Comparison of ENCODE assay signal across 12 cellular contexts in the genomic region with DNA sequence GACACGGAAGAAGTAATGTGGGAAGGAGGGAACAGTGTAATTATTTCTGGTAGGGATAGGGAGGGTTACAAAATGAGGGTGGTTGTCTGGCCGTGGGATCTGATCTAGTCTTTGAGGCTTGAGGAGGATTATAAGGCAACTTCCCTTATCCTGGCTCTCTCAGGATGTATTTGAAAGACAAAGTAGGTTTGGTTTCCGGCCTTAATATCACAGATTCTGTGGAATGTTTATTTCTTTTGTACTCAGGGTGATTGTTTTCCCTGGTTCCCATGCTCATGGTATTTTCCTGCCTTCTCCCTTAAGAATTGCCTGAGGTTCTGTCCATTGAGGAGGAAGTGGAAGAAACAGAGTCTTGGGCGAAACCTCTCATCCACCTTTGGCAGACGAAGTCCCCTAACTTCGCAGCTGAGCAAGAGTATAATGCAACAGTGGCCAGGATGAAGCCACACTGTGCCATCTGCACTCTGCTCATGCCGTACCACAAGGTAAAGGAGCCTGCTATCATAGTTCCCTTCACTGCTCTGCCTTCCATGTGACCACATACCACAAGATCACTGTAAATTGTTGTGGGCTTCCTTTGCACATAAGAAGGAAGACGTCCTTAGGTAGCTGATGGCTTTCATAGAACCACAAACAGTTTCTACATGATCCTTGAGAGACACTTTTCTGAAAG.
A peak's percentile ranks its signal among the peaks of the same experiment; 100 is the strongest.
DNase-seq lines count a peak whose midpoint lies in the region; ATAC-seq and TF ChIP-seq lines count a peak whose summit lies in the region.
"Had no signal": no experiment of that assay in that cellular context is flagged by ENCODE, and none has a peak within 500 bp of the region (broad histone marks: within the 10 kb centered on the region; RNA-seq: fewer than 3 reads in every experiment).

No MANE protein-coding gene starts in this region.

- H3K9me3 ChIP-seq in CD4-positive, alpha-beta T cell (ENCODE audit: control insufficient read depth, low read length) = no peaks in the 10 kb centered on the region
- H3K9me3 ChIP-seq in KOPT-K1 (ENCODE audit: insufficient read depth, low read length, poor library complexity, severe bottlenecking) (peaks cover 15% of the 10 kb centered on the region), body of pancreas (no peaks in the 10 kb centered on the region)

- H3K4me3 Mint-ChIP-seq in CD4-positive, alpha-beta T cell = no peak overlapping the region

- H3K4me3 ChIP-seq in body of pancreas = no peak overlapping the region
- H3K4me3 ChIP-seq: BLaER1 treated with 17β-estradiol and CSF1 and Interleukin-3, amounts not matched to agents 10 nM and 100 nM had no signal

- peaks cover 5% of the 10 kb centered on the region for H3K4me1 Mint-ChIP-seq in CD4-positive, alpha-beta T cell (ENCODE audit: low read depth)

- H3K9me3 Mint-ChIP-seq in CD4-positive, alpha-beta T cell = peaks cover 1% of the 10 kb centered on the region

- H3K27me3 Mint-ChIP-seq in CD4-positive, alpha-beta T cell = no peaks in the 10 kb centered on the region

- no peak for DNase-seq in CD4-positive, alpha-beta T cell
- peak; percentile 1 for DNase-seq in central memory CD4-positive, alpha-beta T cell
- DNase-seq in T1000 (lab: John Stamatoyannopoulos, UW) (no peak), HCEC 1CT (no peak), body of pancreas (no peak)
- DNase-seq: caudate nucleus, left colon, NCI-H2107 had no signal

- TF ChIP-seq POLR2A in body of pancreas (IDR thresholded peaks at IDR 0.05) = no peak

- intact Hi-C loops in CD4-positive, alpha-beta T cell (cut with DNase I, micrococcal nuclease) = no loop called here
- intact Hi-C loops in body of pancreas (cut with DNase I) = no loop called here

- H3K27ac Mint-ChIP-seq in CD4-positive, alpha-beta T cell = peak overlapping the region; percentile 26

- H3K36me3 ChIP-seq in KOPT-K1 (ENCODE audit: insufficient read depth, low read length) (peaks cover 38% of the 10 kb centered on the region), body of pancreas (replicated peaks in 1 of 2; ENCODE audit: insufficient read depth in 1 of 2, low read depth in 2 of 2) (peaks cover 6 to 21% of the 10 kb centered on the region in 2 donors)

- H3K4me1 ChIP-seq in body of pancreas = no peaks in the 10 kb centered on the region

- peaks cover 85% of the 10 kb centered on the region for H3K36me3 Mint-ChIP-seq in CD4-positive, alpha-beta T cell (ENCODE audit: low read depth)

- 81 to 82% methylated on average over 8 of the region's 8 CpGs for WGBS in body of pancreas, 2 donors

- no peak for ATAC-seq in CD4-positive, alpha-beta T cell (ENCODE audit: poor library complexity)
- peak; percentile 43 for ATAC-seq in GM19351 (IDR thresholded peaks at IDR 0.05; ENCODE audit: unreplicated experiment)
- no peak for ATAC-seq in body of pancreas
- no peak for ATAC-seq in HG03025 (IDR thresholded peaks at IDR 0.05; ENCODE audit: low FRiP score, unreplicated experiment)
- ATAC-seq: left colon had no signal

- TF ChIP-seq CTCF in CD4-positive, alpha-beta T cell (IDR thresholded peaks at IDR 0.05) = no peak
- no peak for TF ChIP-seq CTCF in body of pancreas (IDR thresholded peaks at IDR 0.05)

- no peak overlapping the region for H3K27ac ChIP-seq in CD4-positive, alpha-beta T cell (ENCODE audit: low read depth, low read length)
- peak overlapping the region; percentile 6 for H3K27ac ChIP-seq in KOPT-K1 (ENCODE audit: low read depth, low read length, poor library complexity, severe bottlenecking)
- no peak overlapping the region for H3K27ac ChIP-seq in body of pancreas
- H3K27ac ChIP-seq: BLaER1 treated with 17β-estradiol and CSF1 and Interleukin-3, amounts not matched to agents 10 nM and 100 nM had no signal

- H3K27me3 ChIP-seq in CD4-positive, alpha-beta T cell (ENCODE audit: control insufficient read depth, insufficient read depth, low read length) = no peaks in the 10 kb centered on the region
- H3K27me3 ChIP-seq in body of pancreas = no peaks in the 10 kb centered on the region

- POLR2A ChIA-PET in CD4-positive, alpha-beta T cell (lab: Charles Lee) = interaction anchor here (0.9 kb wide), 1 partner anchor 430 kb away, joined by 3 read pairs; no protein-coding TSS in a partner anchor

- CTCF ChIA-PET in CD4-positive, alpha-beta T cell (lab: Charles Lee) = no interaction called here
